10 cellular contexts compared by ENCODE assay signal in genomic region chr1:116737855-116738318, GRCh38. TPM values are rescaled to one million over a fixed set of nuclear protein-coding genes. Genes with fewer than 3 reads are reported as not detected.
A peak's percentile ranks its signal among the peaks of the same experiment; 100 is the strongest.
DNase-seq lines count a peak whose midpoint lies in the region; ATAC-seq, FAIRE-seq and TF ChIP-seq lines count a peak whose summit lies in the region.
"Had no signal": no experiment of that assay in that cellular context is flagged by ENCODE, and none has a peak within 500 bp of the region (broad histone marks: within the 10 kb centered on the region; RNA-seq: fewer than 3 reads in every experiment).

No MANE protein-coding gene starts in this region.

- POLR2A ChIA-PET in activated CD8-positive, alpha-beta T cell treated with anti-CD3 and anti-CD28 coated beads for 36 hours (lab: Charles Lee) = interaction anchor here (0.8 to 23.7 kb wide), 28 partner anchors 10 to 322 kb away, joined by 3 to 850 read pairs (median 4); partner anchors contain the start of genes CD2 and TTF2

- peak overlapping the region; percentile 27 to 49 for H3K27ac ChIP-seq in small intestine (ENCODE audit: low read depth in 1 of 2, low read length in 1 of 2)

- H3K4me1 Mint-ChIP-seq in activated CD8-positive, alpha-beta T cell treated with anti-CD3 and anti-CD28 coated beads for 36 hours (ENCODE audit: low read depth) = peaks cover 68% of the 10 kb centered on the region

- intact Hi-C loops in activated CD8-positive, alpha-beta T cell treated with anti-CD3 and anti-CD28 coated beads for 36 hours (cut with micrococcal nuclease) = loop anchor here (1.0 to 2.0 kb wide), 4 partner anchors 16 to 323 kb away; partner anchors contain the start of genes CD2 and TTF2

- no peaks in the 10 kb centered on the region for H3K9me3 ChIP-seq in small intestine (ENCODE audit: control insufficient read depth, low read depth)

- ATAC-seq in GM18498 (IDR thresholded peaks at IDR 0.05; ENCODE audit: unreplicated experiment) (peak; percentile 24), HG02885 (IDR thresholded peaks at IDR 0.05; ENCODE audit: poor library complexity, unreplicated experiment) (peak; percentile 48), HG02763 (IDR thresholded peaks at IDR 0.05; ENCODE audit: unreplicated experiment) (no peak)
- peak; percentile 57 for ATAC-seq in activated CD8-positive, alpha-beta T cell treated with anti-CD3 and anti-CD28 coated beads for 36 hours

- peak overlapping the region; percentile 100 for H3K27ac Mint-ChIP-seq in activated CD8-positive, alpha-beta T cell treated with anti-CD3 and anti-CD28 coated beads for 36 hours

- H3K4me1 ChIP-seq in small intestine (ENCODE audit: control insufficient read depth in 2 of 2, insufficient read depth in 1 of 2, low read depth in 1 of 2, low read length in 1 of 2) = no peaks in the 10 kb centered on the region

- FAIRE-seq in small intestine (lab: Jason Lieb, UNC) = no peak

- H3K27me3 ChIP-seq in small intestine (ENCODE audit: control insufficient read depth in 2 of 2, insufficient read depth in 2 of 2, low read length in 2 of 2) (no peaks in the 10 kb centered on the region), H7 (ENCODE audit: control insufficient read depth, insufficient read depth, low read length) (no peaks in the 10 kb centered on the region)

- H3K4me3 ChIP-seq in small intestine (ENCODE audit: low read depth in 1 of 2, low read length in 2 of 2) = no peak overlapping the region
- no peak overlapping the region for H3K4me3 ChIP-seq in H7 (ENCODE audit: insufficient read depth, low read depth, low read length)

- no peaks in the 10 kb centered on the region for H3K36me3 ChIP-seq in small intestine (ENCODE audit: control insufficient read depth in 2 of 2, insufficient read depth in 2 of 2, low read length in 2 of 2)
- no peaks in the 10 kb centered on the region for H3K36me3 ChIP-seq in H7 (replicated peaks; ENCODE audit: control insufficient read depth, insufficient read depth, low read length)

- CTCF ChIA-PET in activated CD8-positive, alpha-beta T cell treated with anti-CD3 and anti-CD28 coated beads for 36 hours (lab: Charles Lee) = interaction anchor here (0.7 to 7.0 kb wide), 39 partner anchors 9 to 356 kb away, joined by 3 to 114 read pairs (median 6); partner anchors contain the start of genes CD2 and TTF2

- DNase-seq in activated CD8-positive, alpha-beta T cell treated with anti-CD3 and anti-CD28 coated beads for 36 hours = peak; percentile 66
- DNase-seq in small intestine = no peak
- no peak for DNase-seq in COR-L47 (lab: John Stamatoyannopoulos, UW)
- DNase-seq in GM19240 (ENCODE audit: insufficient read length, low spot score) = no peak
- DNase-seq in H7 = no peak

- 75 to 85% (median 78%) methylated on average over 7 of the region's 7 CpGs for WGBS in small intestine, 3 donors

- peaks cover 18% of the 10 kb centered on the region for H3K36me3 Mint-ChIP-seq in activated CD8-positive, alpha-beta T cell treated with anti-CD3 and anti-CD28 coated beads for 36 hours (ENCODE audit: low read depth)

- H3K9me3 Mint-ChIP-seq in activated CD8-positive, alpha-beta T cell treated with anti-CD3 and anti-CD28 coated beads for 36 hours = peaks cover 14% of the 10 kb centered on the region

- no peaks in the 10 kb centered on the region for H3K27me3 Mint-ChIP-seq in activated CD8-positive, alpha-beta T cell treated with anti-CD3 and anti-CD28 coated beads for 36 hours

- H3K4me3 Mint-ChIP-seq in activated CD8-positive, alpha-beta T cell treated with anti-CD3 and anti-CD28 coated beads for 36 hours = peak overlapping the region; percentile 76

- no peak for TF ChIP-seq CTCF in activated CD8-positive, alpha-beta T cell treated with anti-CD3 and anti-CD28 coated beads for 36 hours (IDR thresholded peaks at IDR 0.05)

RNA-seq across cellular contexts. Expression of gene CD2, which starts 16.3 kb away (rescaled TPM):
- total RNA-seq in activated CD8-positive, alpha-beta T cell treated with anti-CD3 and anti-CD28 coated beads for 36 hours = 100 to 1,000 TPM; 217 to 220 TPM
- 10 to 100 TPM in 1 of 3 donors, 1 to 10 TPM in 2; 3.9 to 14.9 (median 6.3) TPM for polyA plus RNA-seq in small intestine
- total RNA-seq in H7 (2014; rRNA removed; shearing (Covaris generic)) = not detected in 2 replicates
- total RNA-seq: Daoy, lung microvascular endothelial cell had no signal

Comparison
In these comparisons a context has a peak if more than half of its experiments do, and no peak if none do; other contexts are left out.
1. RNA of gene CD2, which starts 16.3 kb away (total RNA-seq): 217 to 220 TPM in activated CD8-positive, alpha-beta T cell treated with anti-CD3 and anti-CD28 coated beads for 36 hours; not detected in H7; every median in the first group is over 100 times any median in the second.